Comparison of ENCODE assay signal across 26 cellular contexts in the genomic region with DNA sequence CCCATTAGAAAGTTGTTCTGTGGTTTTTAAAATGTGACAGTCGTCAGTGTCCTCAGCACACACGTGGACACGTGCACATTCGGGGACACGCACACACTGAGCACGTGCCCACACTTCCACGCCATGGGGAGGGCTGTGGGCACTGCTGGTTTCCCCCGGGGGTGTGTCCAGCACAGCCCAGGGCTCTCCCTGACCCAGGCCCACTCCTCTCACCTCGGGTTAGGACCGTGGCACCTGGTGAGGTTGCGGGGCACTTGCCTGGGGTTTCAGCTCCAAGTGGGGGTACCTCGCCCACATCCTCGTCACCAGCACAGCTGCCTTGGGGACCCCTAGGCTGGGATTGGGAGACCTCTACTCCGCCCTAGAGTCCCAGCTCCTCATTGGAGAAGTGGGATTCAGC.
"Had no signal": no experiment of that assay in that cellular context is flagged by ENCODE, and none has a peak within 500 bp of the region (broad histone marks: within the 10 kb centered on the region; RNA-seq: fewer than 3 reads in every experiment).

No MANE protein-coding gene starts in this region.

- H3K27me3 Mint-ChIP-seq: activated CD4-positive, alpha-beta memory T cell treated with anti-CD3 and anti-CD28 coated beads, Interleukin-2, amount 10 ng/mL, durations not matched to agents 7 days and 5 days; activated CD4-positive, alpha-beta T cell treated with anti-CD3 and anti-CD28 coated beads, Interleukin-2, amount 10 ng/mL, durations not matched to agents 24 days and 14 days; activated T-helper 17 cell treated with anti-CD3 and anti-CD28 coated beads, Interleukin-2, amount 50 U/mL, for 72 hours; brain; progenitor cell of endocrine pancreas had no signal

- H3K4me2 ChIP-seq: smooth muscle cell had no signal

- DNase-seq: activated CD4-positive, alpha-beta memory T cell treated with anti-CD3 and anti-CD28 coated beads, Interleukin-2, amount 10 ng/mL, durations not matched to agents 7 days and 5 days; activated CD4-positive, alpha-beta T cell treated with anti-CD3 and anti-CD28 coated beads, Interleukin-2, amount 10 ng/mL, durations not matched to agents 24 days and 14 days; activated CD4-positive, CD25-positive, alpha-beta regulatory T cell treated with anti-CD3 and anti-CD28 coated beads, Interleukin-2, amount 50 U/mL, for 72 hours; activated gamma-delta T cell treated with Interleukin-2 at 50 U/mL for 16 hours; activated T-cell treated with anti-CD3 and anti-CD28 coated beads, Interleukin-2, amount 50 U/mL, for 4 hours; effector memory CD4-positive, alpha-beta T cell; mesendoderm; stimulated activated CD4-positive, alpha-beta T cell treated with anti-CD3 and anti-CD28 coated beads, Interleukin-15, amount 100 ng/mL, for 24 hours; stimulated activated naive CD4-positive, alpha-beta T cell treated with Interleukin-2 at 50 U/mL for 16 hours; T-helper 1 cell had no signal

- H3K27ac Mint-ChIP-seq: activated CD4-positive, alpha-beta memory T cell treated with anti-CD3 and anti-CD28 coated beads, Interleukin-2, amount 10 ng/mL, durations not matched to agents 7 days and 5 days; activated CD4-positive, alpha-beta T cell treated with anti-CD3 and anti-CD28 coated beads, Interleukin-2, amount 10 ng/mL, durations not matched to agents 24 days and 14 days; activated naive CD4-positive, alpha-beta T cell treated with anti-CD3 and anti-CD28 coated beads, Interleukin-2, amount 50 U/mL, for 72 hours; activated T-helper 17 cell treated with anti-CD3 and anti-CD28 coated beads, Interleukin-2, amount 50 U/mL, for 72 hours; nephron; progenitor cell of endocrine pancreas had no signal

- H3K4me3 ChIP-seq: ascending aorta, cardiac muscle cell, coronary artery, dorsolateral prefrontal cortex, left lung, lung, ovary, smooth muscle cell, tibial nerve had no signal

- H3K9me3 ChIP-seq: ascending aorta, left lung, neutrophil, ovary, tibial nerve had no signal

- H3K27ac ChIP-seq: ascending aorta, cardiac muscle cell, coronary artery, left lung, neutrophil, ovary, tibial nerve had no signal

- H3K9me3 Mint-ChIP-seq: activated CD4-positive, alpha-beta memory T cell treated with anti-CD3 and anti-CD28 coated beads, Interleukin-2, amount 10 ng/mL, durations not matched to agents 7 days and 5 days; activated CD4-positive, alpha-beta T cell treated with anti-CD3 and anti-CD28 coated beads, Interleukin-2, amount 10 ng/mL, durations not matched to agents 24 days and 14 days; activated T-cell treated with anti-CD3 and anti-CD28 coated beads, Interleukin-2, amount 50 U/mL, for 4 hours; activated T-helper 17 cell treated with anti-CD3 and anti-CD28 coated beads, Interleukin-2, amount 50 U/mL, for 72 hours; brain; nephron had no signal

- ATAC-seq: activated naive CD4-positive, alpha-beta T cell treated with anti-CD3 and anti-CD28 coated beads, Interleukin-2, amount 50 U/mL, for 72 hours; activated T-cell treated with anti-CD3 and anti-CD28 coated beads, Interleukin-2, amount 50 U/mL, for 4 hours; activated T-helper 17 cell treated with anti-CD3 and anti-CD28 coated beads, Interleukin-2, amount 50 U/mL, for 72 hours; left lung had no signal

- H3K36me3 ChIP-seq: ovary had no signal

- H3K4me1 Mint-ChIP-seq: brain, nephron had no signal

- FAIRE-seq: frontal cortex had no signal

- H3K4me1 ChIP-seq: ascending aorta had no signal

- H3K27me3 ChIP-seq: ascending aorta, cardiac muscle cell, dorsolateral prefrontal cortex, left lung, neutrophil, ovary, tibial nerve had no signal

- H3K4me3 Mint-ChIP-seq: activated CD4-positive, alpha-beta memory T cell treated with anti-CD3 and anti-CD28 coated beads, Interleukin-2, amount 10 ng/mL, durations not matched to agents 7 days and 5 days; activated CD4-positive, alpha-beta T cell treated with anti-CD3 and anti-CD28 coated beads, Interleukin-2, amount 10 ng/mL, durations not matched to agents 24 days and 14 days; activated T-cell treated with anti-CD3 and anti-CD28 coated beads, Interleukin-2, amount 50 U/mL, for 4 hours; activated T-helper 17 cell treated with anti-CD3 and anti-CD28 coated beads, Interleukin-2, amount 50 U/mL, for 72 hours; brain; nephron had no signal
